ENCODE assay signal across 19 cellular contexts in the genomic region with DNA sequence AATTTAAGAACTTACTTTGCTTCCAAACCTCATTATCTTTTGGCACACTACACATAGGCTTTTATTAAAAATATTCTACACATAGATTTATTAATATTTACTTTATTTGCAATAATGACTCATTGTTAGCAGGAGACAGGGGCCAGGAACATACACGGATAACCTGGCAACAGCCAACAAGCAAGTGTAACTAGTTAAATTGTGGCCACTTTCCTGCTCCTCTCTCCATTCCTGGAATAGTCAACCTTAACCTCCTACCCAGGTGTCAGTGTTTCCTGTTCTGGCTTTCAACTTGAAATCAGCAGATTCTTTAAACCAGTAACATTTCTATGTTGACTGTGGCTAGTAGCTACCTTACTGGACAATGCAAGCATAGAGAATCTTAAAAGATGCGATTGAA. TPM values are rescaled to one million over a fixed set of nuclear protein-coding genes. Genes with fewer than 3 reads are reported as not detected.
A peak's percentile ranks its signal among the peaks of the same experiment; 100 is the strongest.
DNase-seq lines count a peak whose midpoint lies in the region; ATAC-seq and TF ChIP-seq lines count a peak whose summit lies in the region.
"Had no signal": no experiment of that assay in that cellular context is flagged by ENCODE, and none has a peak within 500 bp of the region (broad histone marks: within the 10 kb centered on the region; RNA-seq: fewer than 3 reads in every experiment).

No MANE protein-coding gene starts in this region.

- peaks cover 13% of the 10 kb centered on the region for H3K36me3 Mint-ChIP-seq in chondrocyte (ENCODE audit: low read depth)
- peaks cover 72% of the 10 kb centered on the region for H3K36me3 Mint-ChIP-seq in activated T-cell treated with anti-CD3 and anti-CD28 coated beads, Interleukin-2, amount 50 U/mL, for 24 hours (ENCODE audit: low read depth)
- H3K36me3 Mint-ChIP-seq in activated T-cell treated with anti-CD3 and anti-CD28 coated beads, Interleukin-2, amount 50 U/mL, for 4 hours (ENCODE audit: insufficient read depth) = peaks cover 36% of the 10 kb centered on the region

- H3K27me3 ChIP-seq in PC-3 (ENCODE audit: low read length) = no peaks in the 10 kb centered on the region
- H3K27me3 ChIP-seq: SJCRH30 had no signal

- peaks cover 67% of the 10 kb centered on the region for H3K4me1 Mint-ChIP-seq in chondrocyte (ENCODE audit: low read depth)
- peaks cover 41% of the 10 kb centered on the region for H3K4me1 Mint-ChIP-seq in activated T-cell treated with anti-CD3 and anti-CD28 coated beads, Interleukin-2, amount 50 U/mL, for 24 hours (ENCODE audit: low read depth)
- H3K4me1 Mint-ChIP-seq in activated T-cell treated with anti-CD3 and anti-CD28 coated beads, Interleukin-2, amount 50 U/mL, for 4 hours (ENCODE audit: low read depth) = peaks cover 24% of the 10 kb centered on the region

- POLR2A ChIA-PET in PC-3 (lab: Charles Lee; ENCODE audit: unreplicated experiment) = interaction anchor here (0.6 kb wide), 1 partner anchor 26 kb away, joined by 3 read pairs; no protein-coding TSS in a partner anchor

- intact Hi-C loops in PC-3 (cut with micrococcal nuclease) = loop anchor here (1.0 to 2.0 kb wide), 2 partner anchors 8 to 65 kb away; no protein-coding TSS in a partner anchor

- no peak overlapping the region for H3K4me3 Mint-ChIP-seq in chondrocyte (ENCODE audit: unreplicated experiment)
- H3K4me3 Mint-ChIP-seq in activated T-cell treated with anti-CD3 and anti-CD28 coated beads, Interleukin-2, amount 50 U/mL, for 24 hours = no peak overlapping the region
- H3K4me3 Mint-ChIP-seq in activated T-cell treated with anti-CD3 and anti-CD28 coated beads, Interleukin-2, amount 50 U/mL, for 4 hours = no peak overlapping the region

- H4K20me1 ChIP-seq in PC-3 (ENCODE audit: low read length) = no peaks in the 10 kb centered on the region

- no peaks in the 10 kb centered on the region for H3K27me3 Mint-ChIP-seq in chondrocyte (ENCODE audit: low read depth)
- no peaks in the 10 kb centered on the region for H3K27me3 Mint-ChIP-seq in activated T-cell treated with anti-CD3 and anti-CD28 coated beads, Interleukin-2, amount 50 U/mL, for 24 hours
- H3K27me3 Mint-ChIP-seq in activated T-cell treated with anti-CD3 and anti-CD28 coated beads, Interleukin-2, amount 50 U/mL, for 4 hours (ENCODE audit: low read depth) = no peaks in the 10 kb centered on the region

- H3K79me2 ChIP-seq in PC-3 (ENCODE audit: low read length) = peaks cover 18% of the 10 kb centered on the region; the same call in 1 of the 2 replicates

- H3K27ac Mint-ChIP-seq in chondrocyte (ENCODE audit: unreplicated experiment) = peak overlapping the region; percentile 50
- H3K27ac Mint-ChIP-seq in activated T-cell treated with anti-CD3 and anti-CD28 coated beads, Interleukin-2, amount 50 U/mL, for 24 hours = no peak overlapping the region

- H3K4me3 ChIP-seq in PC-3 (ENCODE audit: low read length) = no peak overlapping the region
- H3K4me3 ChIP-seq: SJCRH30 had no signal

- H3K4me2 ChIP-seq in PC-3 (ENCODE audit: low read length) = peak overlapping the region; percentile 53

- peak; percentile 91 for DNase-seq in PC-3
- no peak for DNase-seq in chondrocyte (ENCODE audit: low spot score)
- peak; percentile 37 to 42 for DNase-seq in lung microvascular endothelial cell (ENCODE audit: low read depth in 2 of 2)
- no peak for DNase-seq in OCI-M2 (lab: John Stamatoyannopoulos, UW; ENCODE audit: unreplicated experiment)
- no peak for DNase-seq in NCI-H146 treated with DMSO at 0.1 percent for 48 hours (lab: John Stamatoyannopoulos, UW; ENCODE audit: unreplicated experiment)
- DNase-seq in activated T-cell treated with anti-CD3 and anti-CD28 coated beads, Interleukin-2, amount 50 U/mL, for 24 hours = no peak
- DNase-seq in activated T-cell treated with anti-CD3 and anti-CD28 coated beads, Interleukin-2, amount 50 U/mL, for 4 hours = no peak
- DNase-seq: C1 segment of cervical spinal cord; COR-L47; DMS153; H7; Karpas-422; NCI-H1930; NCI-H526 treated with DMSO at 0.1 percent for 48 hours; NK-92 treated with Interleukin-12 subunit alpha and Interleukin-12 subunit beta, amount 100 ng/mL, for 24 hours; OCI-M1; SJCRH30 had no signal

- no peaks in the 10 kb centered on the region for H3K9me3 ChIP-seq in PC-3 (ENCODE audit: low read length)
- H3K9me3 ChIP-seq: SJCRH30 had no signal

- H3K9me2 ChIP-seq in PC-3 (replicated peaks; ENCODE audit: low read length) = no peaks in the 10 kb centered on the region

- no peaks in the 10 kb centered on the region for H3K36me3 ChIP-seq in PC-3 (ENCODE audit: low read depth, low read length)
- H3K36me3 ChIP-seq: SJCRH30 had no signal

- peak overlapping the region; percentile 53; the same call in 1 of the 2 replicates for H3K27ac ChIP-seq in C4-2B
- peak overlapping the region; percentile 87 for H3K27ac ChIP-seq in PC-3 (ENCODE audit: low read length)
- H3K27ac ChIP-seq: RWPE1, SJCRH30 had no signal

- peak overlapping the region; percentile 46 for H3K9ac ChIP-seq in PC-3 (ENCODE audit: low read length)

- BruUV-seq in PC-3 (replicated peaks; lab: Mats Ljungman, UMichigan) = no TSS peak

- no peaks in the 10 kb centered on the region for H3F3A ChIP-seq in PC-3 (ENCODE audit: low read length, unreplicated experiment)

- H2AFZ ChIP-seq in PC-3 (ENCODE audit: low read length) = no peak overlapping the region

- CTCF ChIA-PET in PC-3 (lab: Charles Lee) = no interaction called here

- peak; percentile 99 for ATAC-seq in PC-3
- ATAC-seq in activated T-cell treated with anti-CD3 and anti-CD28 coated beads, Interleukin-2, amount 50 U/mL, for 4 hours = no peak

- H3K4me1 ChIP-seq in PC-3 (ENCODE audit: insufficient read depth, low read length) = peaks cover 32% of the 10 kb centered on the region
- H3K4me1 ChIP-seq: SJCRH30 had no signal

- no peaks in the 10 kb centered on the region for H3K9me3 Mint-ChIP-seq in chondrocyte (ENCODE audit: low read depth)
- peaks cover 2% of the 10 kb centered on the region for H3K9me3 Mint-ChIP-seq in activated T-cell treated with anti-CD3 and anti-CD28 coated beads, Interleukin-2, amount 50 U/mL, for 24 hours
- no peaks in the 10 kb centered on the region for H3K9me3 Mint-ChIP-seq in activated T-cell treated with anti-CD3 and anti-CD28 coated beads, Interleukin-2, amount 50 U/mL, for 4 hours

- TF ChIP-seq CTCF in C4-2B (conservative IDR thresholded peaks at IDR 0.05) (no peak), PC-3 (conservative IDR thresholded peaks at IDR 0.05; ENCODE audit: low read depth, low read length) (no peak), chondrocyte (IDR thresholded peaks at IDR 0.05) (no peak)

RNA-seq across cellular contexts. Expression of gene ACVR1, which starts 26.5 kb away (rescaled TPM):
- total RNA-seq in PC-3 (2014; rRNA removed) = 6.7 and 9.0 TPM in 2 replicates
- 53.1 to 81.7 TPM (median 76.9 TPM) in 3 replicates for total RNA-seq in chondrocyte
- 11.1 and 13.3 TPM in 2 replicates for total RNA-seq in lung microvascular endothelial cell
- total RNA-seq in activated T-cell treated with anti-CD3 and anti-CD28 coated beads, Interleukin-2, amount 50 U/mL, for 4 hours = 10 to 100 TPM; 11.5 to 14.1 (median 13.2) TPM

Comparison
In these comparisons a context has a peak if more than half of its experiments do, and no peak if none do; other contexts are left out.
1. DNase-seq: peak in PC-3 (single experiment) and lung microvascular endothelial cell (2 of 2); none in chondrocyte (single experiment), OCI-M2 (single experiment), NCI-H146 treated with DMSO at 0.1 percent for 48 hours (single experiment), activated T-cell treated with anti-CD3 and anti-CD28 coated beads, Interleukin-2, amount 50 U/mL, for 24 hours (single experiment) and activated T-cell treated with anti-CD3 and anti-CD28 coated beads, Interleukin-2, amount 50 U/mL, for 4 hours (single experiment).